8 cellular contexts compared by ENCODE assay signal in the genomic region with DNA sequence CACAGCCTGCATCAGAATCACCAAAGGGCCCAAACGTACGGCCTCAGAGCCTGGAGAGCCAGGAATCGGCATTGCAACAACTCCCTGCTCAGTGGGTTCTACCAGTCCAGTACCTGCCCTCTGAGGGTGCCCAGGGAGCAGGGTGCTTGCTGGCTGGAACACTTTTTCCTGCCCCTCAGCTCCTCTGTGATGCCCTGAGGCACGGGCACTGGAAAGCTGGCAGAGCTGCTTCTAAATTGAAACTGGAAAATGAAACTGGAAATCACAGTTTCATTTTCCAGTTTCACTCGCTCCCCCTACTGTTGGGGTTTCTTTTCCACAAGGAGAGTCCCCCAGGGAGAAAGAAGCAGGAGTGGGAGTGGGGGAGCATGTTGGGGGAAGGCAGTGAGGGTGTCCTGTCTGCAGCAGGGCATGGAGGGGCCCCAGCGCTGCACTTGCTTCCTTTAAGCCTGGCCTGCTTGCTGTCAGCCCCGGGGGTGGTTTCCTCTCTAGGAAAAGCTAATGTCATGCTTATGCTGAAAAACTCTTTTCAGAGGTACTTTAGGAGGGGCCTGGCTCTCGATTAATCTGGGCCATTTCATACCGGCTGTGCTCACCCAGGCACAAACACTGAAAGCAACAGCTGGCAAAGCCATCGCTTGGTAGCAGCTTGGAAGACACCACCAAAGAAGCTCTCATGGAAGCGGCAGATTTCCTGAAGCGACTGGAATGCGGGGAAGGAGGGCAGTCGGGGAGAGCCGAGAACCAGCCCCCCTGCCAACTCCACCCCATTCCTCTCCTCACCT. TPM values are rescaled to one million over a fixed set of nuclear protein-coding genes. Genes with fewer than 3 reads are reported as not detected.
DNase-seq lines count a peak whose midpoint lies in the region; ATAC-seq and TF ChIP-seq lines count a peak whose summit lies in the region.

No MANE protein-coding gene starts in this region.

- ATAC-seq in natural killer cell treated with Interleukin-12 subunit alpha and Interleukin-12 subunit beta and Interleukin-15 and Interleukin-18, amount 100 ng/mL, for 72 hours: peak in 1 of 2 donors; percentile 12
- no peak for ATAC-seq in GM21381 (IDR thresholded peaks at IDR 0.05; ENCODE audit: unreplicated experiment)
- ATAC-seq in GM19397 (IDR thresholded peaks at IDR 0.05; ENCODE audit: unreplicated experiment): no peak

- peak; percentile 72 for TF ChIP-seq CTCF in chondrocyte (IDR thresholded peaks at IDR 0.05)

- no peak overlapping the region for H3K4me3 Mint-ChIP-seq in chondrocyte (ENCODE audit: unreplicated experiment)
- peak overlapping the region; percentile 89 for H3K4me3 Mint-ChIP-seq in natural killer cell treated with Interleukin-12 subunit alpha and Interleukin-12 subunit beta and Interleukin-15 and Interleukin-18, amount 100 ng/mL, for 72 hours

- DNase-seq in DMS79 (lab: John Stamatoyannopoulos, UW): peak; percentile 14
- DNase-seq in NCI-H2171 treated with DMSO at 0.1 percent for 48 hours (lab: John Stamatoyannopoulos, UW): peak; percentile 76
- DNase-seq in chondrocyte (ENCODE audit: low spot score): peak; percentile 70
- DNase-seq in natural killer cell treated with Interleukin-12 subunit alpha and Interleukin-12 subunit beta and Interleukin-15 and Interleukin-18, amount 100 ng/mL, for 72 hours (ENCODE audit: low spot score): no peak
- no peak for DNase-seq in GM19238 (ENCODE audit: insufficient read length, low spot score)
- DNase-seq in LoVo (ENCODE audit: low spot score): no peak

- H3K4me1 Mint-ChIP-seq in chondrocyte (ENCODE audit: low read depth): peaks cover 66% of the 10 kb centered on the region
- peaks cover 87 to 88% of the 10 kb centered on the region in 2 donors for H3K4me1 Mint-ChIP-seq in natural killer cell treated with Interleukin-12 subunit alpha and Interleukin-12 subunit beta and Interleukin-15 and Interleukin-18, amount 100 ng/mL, for 72 hours (ENCODE audit: low read depth in 2 of 2)

- H3K9me3 Mint-ChIP-seq in chondrocyte (ENCODE audit: low read depth): peaks cover 7% of the 10 kb centered on the region
- no peaks in the 10 kb centered on the region for H3K9me3 Mint-ChIP-seq in natural killer cell treated with Interleukin-12 subunit alpha and Interleukin-12 subunit beta and Interleukin-15 and Interleukin-18, amount 100 ng/mL, for 72 hours

- H3K27me3 Mint-ChIP-seq in chondrocyte (ENCODE audit: low read depth): no peaks in the 10 kb centered on the region
- H3K27me3 Mint-ChIP-seq in natural killer cell treated with Interleukin-12 subunit alpha and Interleukin-12 subunit beta and Interleukin-15 and Interleukin-18, amount 100 ng/mL, for 72 hours: no peaks in the 10 kb centered on the region

- H3K36me3 Mint-ChIP-seq in chondrocyte (ENCODE audit: low read depth): peaks cover 8% of the 10 kb centered on the region
- peaks cover 12% of the 10 kb centered on the region for H3K36me3 Mint-ChIP-seq in natural killer cell treated with Interleukin-12 subunit alpha and Interleukin-12 subunit beta and Interleukin-15 and Interleukin-18, amount 100 ng/mL, for 72 hours

- H3K27ac Mint-ChIP-seq in chondrocyte (ENCODE audit: unreplicated experiment): peak overlapping the region; percentile 65
- peak overlapping the region; percentile 90 to 97 for H3K27ac Mint-ChIP-seq in natural killer cell treated with Interleukin-12 subunit alpha and Interleukin-12 subunit beta and Interleukin-15 and Interleukin-18, amount 100 ng/mL, for 72 hours

RNA-seq across cellular contexts. Expression of a gene that starts 26.2 kb away (rescaled TPM):
- total RNA-seq in chondrocyte: 10.8 to 17.8 TPM (median 16.3 TPM) in 3 replicates
- total RNA-seq in natural killer cell treated with Interleukin-12 subunit alpha and Interleukin-12 subunit beta and Interleukin-15 and Interleukin-18, amount 100 ng/mL, for 72 hours: 100 to 1,000 TPM; 351 to 512 TPM

Comparison
In these comparisons a context has a peak if more than half of its experiments do, and no peak if none do; other contexts are left out.
1. DNase-seq: peak in DMS79 (single experiment), NCI-H2171 treated with DMSO at 0.1 percent for 48 hours (single experiment) and chondrocyte (single experiment); none in natural killer cell treated with Interleukin-12 subunit alpha and Interleukin-12 subunit beta and Interleukin-15 and Interleukin-18, amount 100 ng/mL, for 72 hours (single experiment), GM19238 (single experiment) and LoVo (single experiment).
2. RNA of a gene that starts 26.2 kb away (total RNA-seq): 351 to 512 TPM in natural killer cell treated with Interleukin-12 subunit alpha and Interleukin-12 subunit beta and Interleukin-15 and Interleukin-18, amount 100 ng/mL, for 72 hours; 10.8 to 17.8 TPM in chondrocyte; every median in the first group is over 10 times any median in the second.